Comparison of ENCODE assay signal across 7 cellular contexts in the genomic region with DNA sequence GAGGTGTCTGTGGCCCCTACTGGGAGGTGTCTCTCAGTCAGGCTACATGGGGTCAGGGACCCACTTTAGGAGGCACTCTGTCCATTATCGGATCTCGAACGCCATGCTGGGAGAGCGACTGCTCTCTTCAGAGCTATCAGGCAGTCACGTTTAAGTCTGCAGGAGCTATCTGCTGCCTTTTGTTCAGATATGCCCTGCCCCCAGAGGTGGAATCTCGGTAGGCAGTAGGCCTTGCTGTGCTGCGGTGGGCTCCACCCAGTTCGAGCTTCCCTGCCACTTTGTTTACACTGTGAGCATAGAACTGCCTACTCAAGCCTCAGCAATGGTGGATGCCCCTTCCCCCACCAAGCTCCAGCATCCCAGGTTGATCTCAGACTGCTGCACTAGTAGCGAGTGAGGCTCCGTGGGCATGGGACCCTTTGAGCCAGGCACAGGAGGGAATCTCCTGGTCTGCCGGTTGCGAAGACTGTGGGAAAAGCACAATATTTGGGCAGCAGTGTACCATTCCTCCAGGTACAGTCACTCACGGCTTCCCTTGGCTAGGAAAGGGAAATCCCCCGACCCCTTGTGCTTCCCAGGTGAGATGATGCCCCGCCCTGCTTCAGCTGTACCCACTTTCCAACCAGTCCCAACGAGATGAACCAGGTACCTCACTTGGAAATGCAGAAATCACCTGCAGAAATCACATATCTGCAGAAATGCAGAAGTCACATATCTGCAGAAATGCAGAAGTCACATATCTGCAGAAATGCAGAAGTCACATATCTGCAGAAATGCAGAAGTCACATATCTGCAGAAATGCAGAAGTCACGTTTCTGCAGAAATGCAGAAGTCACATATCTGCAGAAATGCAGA. TPM values are rescaled to one million over a fixed set of nuclear protein-coding genes. Genes with fewer than 3 reads are reported as not detected.
DNase-seq lines count a peak whose midpoint lies in the region; FAIRE-seq and TF ChIP-seq lines count a peak whose summit lies in the region.
"Not testable (repeated sequence)": the region's sequence is repeated elsewhere in the genome, so short reads cannot be mapped to it uniquely, and the experiment has no call there.

No MANE protein-coding gene starts in this region.

- H3K27me3 ChIP-seq in H9 (ENCODE audit: insufficient read depth, low read length); Karpas-422 (ENCODE audit: low read length); SU-DHL-6 (ENCODE audit: low read length); H1 (replicated peaks in 1 of 4; ENCODE audit: control insufficient read depth in 3 of 4, extremely low read depth in 1 of 4, insufficient read depth in 3 of 4, low read length in 3 of 4); iPS-20b (ENCODE audit: insufficient read depth, low read length); neural progenitor cell: not testable (repeated sequence)

- TF ChIP-seq CTCF in H9 (conservative IDR thresholded peaks at IDR 0.05); SU-DHL-6 (IDR thresholded peaks at IDR 0.05; ENCODE audit: insufficient read depth, low read length, poor library complexity, severe bottlenecking); H1 (IDR thresholded peaks at IDR 0.05; ENCODE audit: control extremely low read depth in 1 of 3, insufficient read depth in 1 of 3, low read depth in 1 of 3, low read length in 3 of 3); neural progenitor cell (IDR thresholded peaks at IDR 0.05): not testable (repeated sequence)

- H2BK5ac ChIP-seq in H9 (ENCODE audit: insufficient read length, low read length): not testable (repeated sequence)
- H2BK5ac ChIP-seq in H1 (ENCODE audit: low read depth, low read length): peak overlapping the region; percentile 60; the same call in 1 of the 2 replicates

- POLR2A ChIA-PET in H1 (lab: Charles Lee; ENCODE audit: partially characterized antibody): interaction anchor here (1.2 to 1.5 kb wide), 2 partner anchors 8 to 11 kb away, joined by 3 to 9 read pairs; a partner anchor contains a TSS

- H3K23ac ChIP-seq in H9 (ENCODE audit: insufficient read length, low read depth, low read length); H1 (ENCODE audit: insufficient read length): not testable (repeated sequence)

- not testable (repeated sequence) for H4K8ac ChIP-seq in H9 (replicated peaks; ENCODE audit: insufficient read length, low read depth, low read length); H1 (ENCODE audit: extremely low read depth, insufficient read depth, low read length)

- WGBS in H9 (ENCODE audit: extremely low coverage, insufficient read length, low lambda C conversion rate): no CpG with 5 or more reads among the region's 17 CpGs
- 77% methylated on average over 17 of the region's 17 CpGs; no CpG with 5 or more reads in 1 of the 2 experiments for WGBS in H1 (ENCODE audit: extremely low coverage in 1 of 2, insufficient coverage in 1 of 2, insufficient read length in 1 of 2, insufficient replicate concordance in 2 of 2, low coverage in 1 of 2, low lambda C conversion rate in 2 of 2, missing lambda C conversion rate in 1 of 2), 2 experiments

- not testable (repeated sequence) for H3K4ac ChIP-seq in H9 (ENCODE audit: low read depth, low read length); H1 (replicated peaks; ENCODE audit: insufficient read length, low read depth, low read length)

- H4K20me1 ChIP-seq in H9 (ENCODE audit: control insufficient read depth, insufficient read depth, insufficient read length); Karpas-422 (ENCODE audit: insufficient read depth, low read depth, low read length); SU-DHL-6 (ENCODE audit: low read depth, low read length); H1 (replicated peaks in 1 of 2; ENCODE audit: control insufficient read depth in 1 of 2, insufficient read depth in 2 of 2, low read length in 2 of 2); neural progenitor cell (ENCODE audit: low read depth): not testable (repeated sequence)

- peak overlapping the region; percentile 52; the same call in 1 of the 2 replicates for H3K14ac ChIP-seq in H9 (ENCODE audit: insufficient read depth, low read length)
- not testable (repeated sequence) for H3K14ac ChIP-seq in H1 (ENCODE audit: insufficient read length)

- DNase-seq in H9 (peak; percentile 51), Karpas-422 (peak; percentile 79), neural progenitor cell (ENCODE audit: low spot score) (peak; percentile 18)
- DNase-seq in H1 (ENCODE audit: low read depth in 1 of 2, low spot score in 2 of 2); urothelium cell line (ENCODE audit: low spot score): not testable (repeated sequence)

- not testable (repeated sequence) for H3K79me2 ChIP-seq in H9 (ENCODE audit: insufficient read depth, low read length); Karpas-422 (ENCODE audit: low read length); SU-DHL-6 (ENCODE audit: insufficient read depth, low read length); H1 (ENCODE audit: control insufficient read depth in 1 of 2, insufficient read depth in 2 of 2, low read length in 2 of 2); neural progenitor cell (ENCODE audit: low read depth)

- H3K27ac ChIP-seq in H9 (ENCODE audit: insufficient read length, low read depth, low read length); H1 (ENCODE audit: low read depth, low read length); iPS-20b (ENCODE audit: low read length); neural progenitor cell: not testable (repeated sequence)
- H3K27ac ChIP-seq in Karpas-422 (ENCODE audit: low read length) (peak overlapping the region; percentile 100), SU-DHL-6 (ENCODE audit: low read depth, low read length) (peak overlapping the region; percentile 36; the same call in 1 of the 2 replicates)

- not testable (repeated sequence) for H3K27ac Mint-ChIP-seq in H9, neural progenitor cell

- not testable (repeated sequence) for H4K5ac ChIP-seq in H9 (ENCODE audit: insufficient read length, low read depth, low read length)
- H4K5ac ChIP-seq in H1 (ENCODE audit: insufficient read length, low read depth, low read length): peak overlapping the region; percentile 71

- H3K9me2 ChIP-seq in Karpas-422 (replicated peaks; ENCODE audit: insufficient read depth, low read length); SU-DHL-6 (replicated peaks; ENCODE audit: insufficient read depth, low read length): not testable (repeated sequence)

- not testable (repeated sequence) for H2BK15ac ChIP-seq in H9 (ENCODE audit: low read depth, low read length); H1 (ENCODE audit: low read length)

- not testable (repeated sequence) for H3K79me1 ChIP-seq in H9 (ENCODE audit: insufficient read depth, low read depth, low read length, poor library complexity, severe bottlenecking); H1 (ENCODE audit: low read depth, low read length)

- not testable (repeated sequence) for H3K4me1 ChIP-seq in H9 (ENCODE audit: insufficient read depth, low read length); H1 (replicated peaks in 1 of 4; ENCODE audit: control insufficient read depth in 3 of 4, insufficient read depth in 4 of 4, low read length in 3 of 4); iPS-20b (ENCODE audit: insufficient read depth, low read length); neural progenitor cell
- peaks cover 24% of the 10 kb centered on the region for H3K4me1 ChIP-seq in Karpas-422 (ENCODE audit: low read length)

- not testable (repeated sequence) for H3K56ac ChIP-seq in H9 (ENCODE audit: insufficient read length, low read depth, low read length); H1 (replicated peaks; ENCODE audit: insufficient read length, low read depth, low read length)

- TF ChIP-seq EP300 in H1 (IDR thresholded peaks at IDR 0.05; ENCODE audit: borderline replicate concordance in 1 of 2, low read depth in 2 of 2, low read length in 2 of 2): not testable (repeated sequence)

- H3K27me3 Mint-ChIP-seq in H9 (ENCODE audit: low read depth); neural progenitor cell (ENCODE audit: insufficient read depth, low read depth): not testable (repeated sequence)

- H3K4me3 Mint-ChIP-seq in H9, neural progenitor cell: not testable (repeated sequence)

- not testable (repeated sequence) for H3T11ph ChIP-seq in H9 (ENCODE audit: low read length)

- H3K9ac ChIP-seq in H9 (ENCODE audit: extremely low read depth, insufficient read length, low read length); Karpas-422 (ENCODE audit: low read length); SU-DHL-6 (ENCODE audit: low read length); H1 (replicated peaks in 1 of 4; ENCODE audit: extremely low read depth in 1 of 4, low read depth in 3 of 4, low read length in 3 of 4); iPS-20b (ENCODE audit: low read depth, low read length); neural progenitor cell: not testable (repeated sequence)

- not testable (repeated sequence) for H2BK12ac ChIP-seq in H9 (ENCODE audit: insufficient read length, low read depth, low read length)
- peak overlapping the region; percentile 60; the same call in 1 of the 2 replicates for H2BK12ac ChIP-seq in H1 (ENCODE audit: low read depth, low read length)

- not testable (repeated sequence) for H3K4me2 ChIP-seq in H9 (ENCODE audit: insufficient read depth, insufficient read length, low read length); Karpas-422 (ENCODE audit: low read depth, low read length, poor library complexity, severe bottlenecking); SU-DHL-6 (ENCODE audit: low read depth, low read length, poor library complexity, severe bottlenecking)
- H3K4me2 ChIP-seq in H1 (ENCODE audit: insufficient read depth in 1 of 2, low read depth in 2 of 2, low read length in 2 of 2) (peak overlapping the region; percentile 45 to 53; a peak in 3 of 4 replicates), neural progenitor cell (peak overlapping the region; percentile 49)

- peaks cover 18 to 24% of the 10 kb centered on the region in 2 experiments for H3K4me1 Mint-ChIP-seq in H9
- H3K4me1 Mint-ChIP-seq in neural progenitor cell: not testable (repeated sequence)

- H2BK120ac ChIP-seq in H9 (ENCODE audit: low read depth, low read length, poor library complexity, severe bottlenecking); H1 (replicated peaks; ENCODE audit: low read depth, low read length): not testable (repeated sequence)

- TF ChIP-seq POLR2A in H1 (IDR thresholded peaks at IDR 0.05; ENCODE audit: control extremely low read depth in 1 of 2, low read depth in 2 of 2, low read length in 2 of 2): not testable (repeated sequence)

- not testable (repeated sequence) for TF ChIP-seq RAD21 in H1 (IDR thresholded peaks at IDR 0.05 in 1 of 2, conservative IDR thresholded peaks at IDR 0.05 in 1 of 2; ENCODE audit: low read depth in 2 of 2, low read length in 2 of 2)

- not testable (repeated sequence) for H2AFZ ChIP-seq in H9 (ENCODE audit: low read length); Karpas-422 (ENCODE audit: low read length); SU-DHL-6 (ENCODE audit: low read depth, low read length, severe bottlenecking)
- 0 out of 2 replicates have a peak overlapping the region, but pooled peaks have one; percentile 8 for H2AFZ ChIP-seq in H1 (ENCODE audit: low read length)
- peak overlapping the region; percentile 97 for H2AFZ ChIP-seq in neural progenitor cell (replicated peaks)

- peaks cover 12% of the 10 kb centered on the region for H3F3A ChIP-seq in SU-DHL-6 (ENCODE audit: insufficient read depth)
- not testable (repeated sequence) for H3F3A ChIP-seq in neural progenitor cell (ENCODE audit: low read depth)

- H3K18ac ChIP-seq in H9 (ENCODE audit: insufficient read length, low read depth, low read length): not testable (repeated sequence)
- H3K18ac ChIP-seq in H1 (ENCODE audit: extremely low read depth, low read length): peak overlapping the region; percentile 6

- H3K9me3 ChIP-seq in H9 (ENCODE audit: control insufficient read depth, low read depth, low read length); Karpas-422 (ENCODE audit: low read length); SU-DHL-6 (ENCODE audit: insufficient read depth, low read length); H1 (ENCODE audit: insufficient read depth in 2 of 2, low read depth in 1 of 2, low read length in 1 of 2); iPS-20b (ENCODE audit: insufficient read depth, low read depth, low read length); neural progenitor cell (ENCODE audit: low read depth): not testable (repeated sequence)

- H3K36me3 ChIP-seq in Karpas-422 (ENCODE audit: insufficient read depth, low read length); SU-DHL-6 (ENCODE audit: low read length); H1 (ENCODE audit: control insufficient read depth in 2 of 4, insufficient read depth in 4 of 4, low read length in 3 of 4); iPS-20b (ENCODE audit: insufficient read depth, low read depth, low read length); neural progenitor cell: not testable (repeated sequence)

- H3K4me3 ChIP-seq in Karpas-422 (ENCODE audit: low read length); SU-DHL-6 (ENCODE audit: insufficient read depth, low read length, poor library complexity, severe bottlenecking); H1 (ENCODE audit: extremely low read depth in 1 of 4, insufficient read depth in 2 of 4, low read depth in 3 of 4, low read length in 4 of 4); neural progenitor cell: not testable (repeated sequence)
- peak overlapping the region; percentile 40; the same call in 1 of the 2 replicates for H3K4me3 ChIP-seq in iPS-20b (ENCODE audit: low read length)

- H4K91ac ChIP-seq in H9 (ENCODE audit: insufficient read length, low read depth, low read length); H1 (replicated peaks; ENCODE audit: insufficient read length, low read length): not testable (repeated sequence)

- peaks cover 0 to 12% (median 11%) of the 10 kb centered on the region in 3 experiments; a peak in 4 of 7 replicates for H3K36me3 Mint-ChIP-seq in H9 (ENCODE audit: insufficient read depth in 1 of 3, low read depth in 3 of 3)
- H3K36me3 Mint-ChIP-seq in neural progenitor cell: not testable (repeated sequence)

- CTCF ChIA-PET in H1 (lab: Charles Lee; ENCODE audit: partially characterized antibody): interaction anchor here (1.0 to 1.1 kb wide), 4 partner anchors 9 to 111 kb away, joined by 3 to 4 read pairs (median 4); no protein-coding TSS in a partner anchor

- H3K9me3 Mint-ChIP-seq in H9 (peaks cover 12 to 13% of the 10 kb centered on the region in 2 experiments), neural progenitor cell (peaks cover 12% of the 10 kb centered on the region)

- FAIRE-seq in H1 (lab: Jason Lieb, UNC): not testable (repeated sequence)
- FAIRE-seq in urothelium cell line (lab: Jason Lieb, UNC): peak; percentile 37

- not testable (repeated sequence) for H3K23me2 ChIP-seq in H9 (ENCODE audit: insufficient read length, low read depth, low read length, poor library complexity, severe bottlenecking); H1 (ENCODE audit: low read depth, low read length)

- not testable (repeated sequence) for H2AK5ac ChIP-seq in H9 (ENCODE audit: insufficient read length, low read length); H1 (ENCODE audit: low read depth, low read length)

- H2BK20ac ChIP-seq in H9 (ENCODE audit: low read depth, low read length, poor library complexity, severe bottlenecking); H1 (ENCODE audit: low read length): not testable (repeated sequence)

RNA-seq across cellular contexts. Expression of a gene that starts 8.3 kb away (rescaled TPM):
- total RNA-seq in H9 (2021) (33.8 and 35.5 TPM in 2 replicates), neural progenitor cell (ENCODE audit: low replicate concordance) (18.1 and 33.2 TPM in 2 replicates)
- total RNA-seq in Karpas-422 (2014; rRNA removed; shearing (Covaris generic); ENCODE audit: low replicate concordance): 30.7 and 41.1 TPM in 2 replicates
- 27.7 and 29.5 TPM in 2 replicates for total RNA-seq in H1 (2021; fragmentation: NEBNext Ultra II Directional; extraction: Animal tissue kit (Norgen Biotek cat#: 25700))
- 6.7 and 10.0 TPM in 2 replicates for polyA plus RNA-seq in H1 (2011; rRNA removed)
- 15.0 TPM for polyA plus RNA-seq in H1 (2011; cell fraction: cytosol; rRNA removed)
- 14.8 TPM for polyA plus RNA-seq in H1 (2011; cell fraction: nucleus; rRNA removed)
- 15.2 to 16.8 TPM (median 16.7 TPM) in 4 replicates for polyA plus RNA-seq in H1 (2012, experiment 1 of 2)
- polyA plus RNA-seq in H1 (2012, experiment 2 of 2): 0.94 TPM
- polyA plus RNA-seq in H1 (2013, experiment 1 of 2): 13.3 TPM
- 11.7 TPM for polyA plus RNA-seq in H1 (2013, experiment 2 of 2)
- polyA minus RNA-seq in H1 (2011; rRNA and poly(A)+ RNA removed): 103 and 115 TPM in 2 replicates
- 34.6 TPM for polyA minus RNA-seq in H1 (2011; cell fraction: cytosol; rRNA and poly(A)+ RNA removed)
- 72.9 TPM for polyA minus RNA-seq in H1 (2011; cell fraction: nucleus; rRNA and poly(A)+ RNA removed)
